ENCODE assay signal across 22 cellular contexts in the genomic region with DNA sequence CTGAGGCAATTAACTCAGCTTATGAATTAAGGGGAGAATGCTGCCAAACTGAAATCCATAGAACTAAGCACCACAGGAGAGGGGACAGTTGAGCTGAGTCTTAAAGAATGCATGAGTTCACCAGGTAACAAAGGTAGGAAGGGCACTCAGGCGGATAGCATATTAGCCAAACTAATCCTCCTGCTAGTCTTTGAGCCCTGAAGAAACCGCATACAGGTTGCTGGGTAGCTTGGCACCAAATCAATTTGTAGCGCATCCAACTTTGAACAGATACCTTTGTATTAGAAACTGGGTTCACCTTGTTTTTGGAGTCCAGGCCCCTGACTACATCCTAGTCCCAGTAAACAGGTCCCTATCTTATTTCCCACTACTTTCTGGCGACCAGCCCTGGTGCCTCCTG.
"Had no signal": no experiment of that assay in that cellular context is flagged by ENCODE, and none has a peak within 500 bp of the region (broad histone marks: within the 10 kb centered on the region; RNA-seq: fewer than 3 reads in every experiment).

No MANE protein-coding gene starts in this region.

- H3K9me3 ChIP-seq: colonic mucosa, esophagus muscularis mucosa, pancreas, suprapubic skin, transverse colon, vagina had no signal

- ATAC-seq: activated naive CD8-positive, alpha-beta T cell treated with anti-CD3 and anti-CD28 coated beads, Interleukin-2, amount 50 U/mL, for 24 hours; activated T-cell treated with anti-CD3 and anti-CD28 coated beads, Interleukin-2, amount 50 U/mL, for 4 hours; left colon; pancreas; sciatic nerve; stimulated activated naive CD8-positive, alpha-beta T cell treated with anti-CD3 and anti-CD28 coated beads, Interleukin-15, amount 100 ng/mL, for 72 hours; T-cell had no signal

- H3K4me1 ChIP-seq: colonic mucosa, pancreas, vagina had no signal

- H3K4me3 ChIP-seq: colonic mucosa, esophagus muscularis mucosa, lung, pancreas, smooth muscle cell, suprapubic skin, transverse colon, vagina had no signal

- H3K27me3 ChIP-seq: colonic mucosa, esophagus muscularis mucosa, pancreas, suprapubic skin, transverse colon, vagina had no signal

- H3K27ac ChIP-seq: colonic mucosa, esophagus muscularis mucosa, pancreas, suprapubic skin, transverse colon, vagina had no signal

- H3K36me3 ChIP-seq: colonic mucosa, pancreas, transverse colon, vagina had no signal

- FAIRE-seq: endometrium, pancreas had no signal

- DNase-seq: activated CD4-positive, alpha-beta T cell treated with anti-CD3 and anti-CD28 coated beads for 48 hours; activated CD4-positive, CD25-positive, alpha-beta regulatory T cell; activated CD8-positive, alpha-beta memory T cell treated with anti-CD3 and anti-CD28 coated beads, Interleukin-2, amount 50 U/mL, for 4 hours; activated naive CD4-positive, alpha-beta T cell treated with anti-CD3 and anti-CD28 coated beads, Interleukin-2, amount 10 ng/mL, durations not matched to agents 7 days and 5 days; activated naive CD8-positive, alpha-beta T cell treated with anti-CD3 and anti-CD28 coated beads, Interleukin-2, amount 50 U/mL, for 24 hours; activated T-cell treated with anti-CD3 and anti-CD28 coated beads, Interleukin-2, amount 50 U/mL, for 4 hours; anterior cingulate cortex; colonic mucosa; left colon; pancreas; stimulated activated CD4-positive, alpha-beta T cell treated with anti-CD3 and anti-CD28 coated beads, Interleukin-4, amount 100 ng/mL, for 1 hour; stimulated activated naive CD8-positive, alpha-beta T cell treated with anti-CD3 and anti-CD28 coated beads, Interleukin-15, amount 100 ng/mL, for 72 hours; T-cell; T-helper 9 cell; transverse colon had no signal
